Comparison of ENCODE assay signal across 10 cellular contexts in the genomic region with DNA sequence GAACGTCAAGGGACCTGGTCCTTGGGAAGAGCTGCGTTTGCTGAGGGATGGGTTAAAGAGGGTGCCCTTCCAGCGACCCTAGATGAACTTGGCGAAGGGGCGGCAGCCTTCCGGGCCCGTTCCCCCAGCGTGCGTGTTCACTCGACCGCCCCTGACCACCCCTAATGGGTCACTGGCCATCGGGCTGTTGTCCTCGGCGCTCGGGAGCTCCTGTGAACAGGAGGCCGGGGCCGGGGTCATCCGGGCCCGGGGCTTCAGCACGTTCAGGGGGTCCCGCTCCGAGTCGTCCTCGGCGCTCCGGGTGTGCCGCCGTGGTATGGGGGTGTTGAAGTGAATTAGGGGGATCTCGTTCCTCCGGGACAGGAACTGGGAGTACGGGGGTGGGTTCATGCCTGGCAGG. TPM values are rescaled to one million over a fixed set of nuclear protein-coding genes. Genes with fewer than 3 reads are reported as not detected.
"Had no signal": no experiment of that assay in that cellular context is flagged by ENCODE, and none has a peak within 500 bp of the region (broad histone marks: within the 10 kb centered on the region; RNA-seq: fewer than 3 reads in every experiment).

No MANE protein-coding gene starts in this region.

- H3K4me1 ChIP-seq: HAP-1 had no signal

- H3K9ac ChIP-seq: GM23248 had no signal

- H2AFZ ChIP-seq: GM23248, GM23338 had no signal

- H3K4me3 ChIP-seq: GM23248, GM23338, HAP-1 had no signal

- H3K4me1 Mint-ChIP-seq: GM23338, H9 had no signal

- H3K36me3 ChIP-seq: HAP-1 had no signal

- H3K4me3 Mint-ChIP-seq: GM23338, H9, HFFc6 had no signal

- H3K27ac Mint-ChIP-seq: GM23338, H9, HFFc6 had no signal

- H3K27ac ChIP-seq: GM23248 had no signal

- H3K9me3 Mint-ChIP-seq: GM23338, H9, HFFc6 had no signal

- H3K9me3 ChIP-seq: HAP-1 had no signal

- H3K4me2 ChIP-seq: GM23338 had no signal

- ATAC-seq: GM23338, HCT116 had no signal

- DNase-seq: GM23248, GOT3, H7, H9, HCEC 1CT, HFFc6 had no signal

RNA-seq across cellular contexts. Expression of a gene that starts 9.2 kb away (rescaled TPM):
- total RNA-seq: GM23248, H4, HFFc6 had no signal
- polyA plus RNA-seq: GM23248 had no signal
